ENCODE assay signal across 8 cellular contexts in genomic region chr4:104967034-104967401, GRCh38.
DNase-seq lines count a peak whose midpoint lies in the region; ATAC-seq and TF ChIP-seq lines count a peak whose summit lies in the region.

No MANE protein-coding gene starts in this region.

- H3K4me3 ChIP-seq in HL-60 (replicated peaks; ENCODE audit: insufficient read depth, low read length) (no peak overlapping the region), upper lobe of right lung (peak overlapping the region; percentile 2)

- ATAC-seq in GM21515 (IDR thresholded peaks at IDR 0.05; ENCODE audit: unreplicated experiment) = peak; percentile 14
- ATAC-seq in upper lobe of right lung = peak; percentile 78

- H3K36me3 ChIP-seq in upper lobe of right lung = no peaks in the 10 kb centered on the region

- intact Hi-C loops in upper lobe of right lung (cut with DNase I) (no loop called here), cardiac septum (cut with DNase I) (no loop called here)

- peak; percentile 2 for DNase-seq in COR-L47 (lab: John Stamatoyannopoulos, UW)
- peak in 1 of 2 experiments; percentile 27 for DNase-seq in HL-60 (ENCODE audit: low read depth in 1 of 2, low spot score in 1 of 2)
- peak; percentile 6 to 95 for DNase-seq in T47D (ENCODE audit: low read depth in 1 of 2, low spot score in 1 of 2)
- DNase-seq in upper lobe of right lung = no peak
- DNase-seq in stimulated activated CD4-positive, alpha-beta T cell treated with anti-CD3 and anti-CD28 coated beads, Interleukin-4, amount 100 ng/mL, for 4 hours = no peak
- no peak for DNase-seq in NCI-H2171 (lab: John Stamatoyannopoulos, UW)
- DNase-seq in cardiac septum (ENCODE audit: low spot score) = no peak

- in situ Hi-C loops in T47D (cut with HindIII; ENCODE audit: low pct_unique_long_range_greater_than_20kb, low sequenced_read_pairs) = no loop called here

- no peak for TF ChIP-seq CTCF in HL-60 (IDR thresholded peaks at IDR 0.05; ENCODE audit: insufficient read depth, low read length)
- no peak for TF ChIP-seq CTCF in upper lobe of right lung (IDR thresholded peaks at IDR 0.05)

- H3K4me1 ChIP-seq in upper lobe of right lung = no peaks in the 10 kb centered on the region

- H3K27ac ChIP-seq in HL-60 (replicated peaks) (peak overlapping the region; percentile 61), upper lobe of right lung (peak overlapping the region; percentile 27)

- no peaks in the 10 kb centered on the region for H3K9me3 ChIP-seq in upper lobe of right lung

- H3K27me3 ChIP-seq in HL-60 (ENCODE audit: insufficient read depth, poor library complexity, severe bottlenecking) = no peaks in the 10 kb centered on the region
- H3K27me3 ChIP-seq in upper lobe of right lung = no peaks in the 10 kb centered on the region

Comparison
In these comparisons a context has a peak if more than half of its experiments do, and no peak if none do; other contexts are left out.
1. DNase-seq: peak in COR-L47 (single experiment) and T47D (2 of 2); none in upper lobe of right lung (single experiment), stimulated activated CD4-positive, alpha-beta T cell treated with anti-CD3 and anti-CD28 coated beads, Interleukin-4, amount 100 ng/mL, for 4 hours (0 of 2), NCI-H2171 (single experiment) and cardiac septum (single experiment).